17 cellular contexts compared by ENCODE assay signal in the genomic region with DNA sequence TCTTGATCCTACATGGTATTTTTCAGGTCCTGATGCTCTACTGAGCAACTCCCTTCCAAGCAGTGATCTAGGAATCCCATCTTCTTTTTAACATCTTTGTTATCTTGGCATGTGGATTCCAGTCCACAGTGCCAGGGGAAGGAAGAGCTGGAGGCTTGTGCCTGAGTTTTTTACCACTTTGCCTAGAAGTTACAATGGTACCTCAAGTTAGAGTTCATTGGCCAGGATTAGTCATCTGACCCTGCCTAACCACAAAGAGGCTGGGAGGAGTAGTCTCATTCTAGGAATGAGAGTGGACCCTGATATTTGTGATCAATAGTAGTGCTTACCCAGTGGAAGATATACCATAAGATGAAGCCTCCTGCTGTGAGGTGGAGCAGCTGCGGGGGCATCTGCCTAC.
DNase-seq lines count a peak whose midpoint lies in the region; ATAC-seq and TF ChIP-seq lines count a peak whose summit lies in the region.
"Had no signal": no experiment of that assay in that cellular context is flagged by ENCODE, and none has a peak within 500 bp of the region (broad histone marks: within the 10 kb centered on the region; RNA-seq: fewer than 3 reads in every experiment).

No MANE protein-coding gene starts in this region.

- ATAC-seq in Right ventricle myocardium inferior: no peak
- ATAC-seq in GM21528 (IDR thresholded peaks at IDR 0.05; ENCODE audit: low FRiP score, unreplicated experiment): no peak
- ATAC-seq in GM18907 (IDR thresholded peaks at IDR 0.05; ENCODE audit: unreplicated experiment): no peak
- ATAC-seq in HG03439 (IDR thresholded peaks at IDR 0.05; ENCODE audit: unreplicated experiment): no peak
- ATAC-seq: A549 had no signal

- intact Hi-C loops in left ventricle myocardium inferior (cut with micrococcal nuclease) (no loop called here), Right ventricle myocardium inferior (cut with DNase I) (no loop called here)

- DNase-seq in left ventricle myocardium inferior (no peak), Right ventricle myocardium inferior (ENCODE audit: missing footprints) (no peak), astrocyte of the hippocampus (ENCODE audit: low read depth, low spot score) (peak; percentile 9), COLO668 (lab: John Stamatoyannopoulos, UW; ENCODE audit: unreplicated experiment) (no peak)
- DNase-seq: Calu3; CD4-positive, CD25-positive, alpha-beta regulatory T cell; DND-41; GF-D8; H9; NCI-H2107; Peyer's patch; SHP77 treated with DMSO at 0.1 percent for 48 hours had no signal

- no peak for TF ChIP-seq CTCF in left ventricle myocardium inferior (IDR thresholded peaks at IDR 0.05; ENCODE audit: borderline replicate concordance)

- H3K9me3 ChIP-seq in left ventricle myocardium inferior (replicated peaks): no peaks in the 10 kb centered on the region
- H3K9me3 ChIP-seq in mesodermal cell (ENCODE audit: control insufficient read depth, low read length): no peaks in the 10 kb centered on the region
- H3K9me3 ChIP-seq: A549, Peyer's patch had no signal

- H3K36me3 ChIP-seq in left ventricle myocardium inferior (no peaks in the 10 kb centered on the region), mesodermal cell (ENCODE audit: control insufficient read depth, insufficient read depth, low read length) (no peaks in the 10 kb centered on the region)
- H3K36me3 ChIP-seq: Peyer's patch had no signal

- H3K4me3 ChIP-seq in left ventricle myocardium inferior: no peak overlapping the region
- H3K4me3 ChIP-seq in mesodermal cell (ENCODE audit: extremely low read depth, insufficient read depth, low read length, poor library complexity, severe bottlenecking): no peak overlapping the region
- H3K4me3 ChIP-seq: A549, Peyer's patch had no signal

- H3K27ac ChIP-seq in left ventricle myocardium inferior (replicated peaks) (peak overlapping the region; percentile 28), mesodermal cell (ENCODE audit: low read depth, low read length, severe bottlenecking) (peak overlapping the region; percentile 70)
- H3K27ac ChIP-seq: A549, Peyer's patch had no signal

- peaks cover 16% of the 10 kb centered on the region for H3K4me1 ChIP-seq in left ventricle myocardium inferior
- peaks cover 41% of the 10 kb centered on the region for H3K4me1 ChIP-seq in mesodermal cell (ENCODE audit: control insufficient read depth, insufficient read depth, low read length, poor library complexity, severe bottlenecking)
- H3K4me1 ChIP-seq: A549, Peyer's patch had no signal

- H3K27me3 ChIP-seq in left ventricle myocardium inferior (ENCODE audit: low read depth): no peaks in the 10 kb centered on the region
- H3K27me3 ChIP-seq: Peyer's patch had no signal

- WGBS in mesodermal cell (ENCODE audit: insufficient coverage in 2 of 2), 2 experiments: 40 to 57% methylated on average over 1 of the region's 1 CpG
